ENCODE assay signal across 19 cellular contexts in the genomic region with DNA sequence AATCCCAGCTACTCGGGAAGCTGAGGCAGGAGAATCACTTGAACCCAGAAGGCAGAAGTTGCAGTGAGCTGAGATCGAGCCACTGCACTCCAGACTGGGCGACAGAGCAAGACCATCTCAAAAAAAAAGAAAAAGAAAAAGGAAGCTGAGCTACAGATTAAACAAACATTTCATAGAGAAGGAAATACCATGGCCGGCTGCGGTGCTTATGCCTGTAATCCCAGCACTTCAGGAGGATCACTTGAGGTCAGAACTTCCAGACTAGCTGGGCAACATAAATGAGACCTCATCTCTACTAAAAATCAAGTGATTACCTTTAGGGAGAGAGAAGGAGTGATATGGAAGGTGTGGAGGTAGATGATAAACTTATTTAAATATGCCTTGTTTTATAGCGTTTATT. TPM values are rescaled to one million over a fixed set of nuclear protein-coding genes. Genes with fewer than 3 reads are reported as not detected.
A peak's percentile ranks its signal among the peaks of the same experiment; 100 is the strongest.
DNase-seq lines count a peak whose midpoint lies in the region; ATAC-seq, FAIRE-seq and TF ChIP-seq lines count a peak whose summit lies in the region.
"Had no signal": no experiment of that assay in that cellular context is flagged by ENCODE, and none has a peak within 500 bp of the region (broad histone marks: within the 10 kb centered on the region; RNA-seq: fewer than 3 reads in every experiment).

No MANE protein-coding gene starts in this region.

- H3K27me3 Mint-ChIP-seq in CD14-positive monocyte (ENCODE audit: low read depth in 3 of 3): peaks cover 1 to 7% (median 2%) of the 10 kb centered on the region in 3 donors
- H3K27me3 Mint-ChIP-seq in activated T-cell treated with anti-CD3 and anti-CD28 coated beads, Interleukin-2, amount 50 U/mL, for 24 hours: no peaks in the 10 kb centered on the region
- H3K27me3 Mint-ChIP-seq: activated T-helper 17 cell treated with anti-CD3 and anti-CD28 coated beads, Interleukin-2, amount 50 U/mL, for 72 hours; CD4-positive, alpha-beta T cell; naive thymus-derived CD4-positive, alpha-beta T cell had no signal

- no peak for FAIRE-seq in K562 (lab: Jason Lieb, UNC)

- H3K9ac ChIP-seq in K562 (ENCODE audit: insufficient read depth in 1 of 2, low read depth in 2 of 2, low read length in 2 of 2): no peak overlapping the region
- H3K9ac ChIP-seq in mesenchymal stem cell (ENCODE audit: low read length): peak overlapping the region; percentile 86

- H3K4me2 ChIP-seq in K562 (ENCODE audit: insufficient read depth, low read length) (no peak overlapping the region), mesenchymal stem cell (ENCODE audit: low read length, poor library complexity, severe bottlenecking) (no peak overlapping the region)

- H3K27ac Mint-ChIP-seq in CD14-positive monocyte: peak overlapping the region in 4 of 7 donors; percentile 63 to 82 (median 70)
- no peak overlapping the region for H3K27ac Mint-ChIP-seq in activated T-cell treated with anti-CD3 and anti-CD28 coated beads, Interleukin-2, amount 50 U/mL, for 24 hours
- H3K27ac Mint-ChIP-seq: CD4-positive, alpha-beta T cell; H9 had no signal

- TF ChIP-seq EP300 in K562 (IDR thresholded peaks at IDR 0.05; ENCODE audit: low read length): no peak

- no peak overlapping the region for H2BK15ac ChIP-seq in mesenchymal stem cell (ENCODE audit: low read depth, poor library complexity, severe bottlenecking)

- no peak overlapping the region for H2BK5ac ChIP-seq in mesenchymal stem cell (ENCODE audit: low read depth, low read length, poor library complexity, severe bottlenecking)

- H3K4me3 Mint-ChIP-seq in CD14-positive monocyte: no peak overlapping the region
- no peak overlapping the region for H3K4me3 Mint-ChIP-seq in activated T-cell treated with anti-CD3 and anti-CD28 coated beads, Interleukin-2, amount 50 U/mL, for 24 hours
- H3K4me3 Mint-ChIP-seq: activated T-helper 17 cell treated with anti-CD3 and anti-CD28 coated beads, Interleukin-2, amount 50 U/mL, for 72 hours; CD4-positive, alpha-beta T cell; H9 had no signal

- peaks cover 11% of the 10 kb centered on the region for H3K4me1 Mint-ChIP-seq in CD14-positive monocyte
- H3K4me1 Mint-ChIP-seq in activated T-cell treated with anti-CD3 and anti-CD28 coated beads, Interleukin-2, amount 50 U/mL, for 24 hours (ENCODE audit: low read depth): peaks cover 18% of the 10 kb centered on the region

- H4K20me1 ChIP-seq in K562 (replicated peaks; ENCODE audit: control insufficient read depth, insufficient read depth, low read length): no peaks in the 10 kb centered on the region

- H3K4ac ChIP-seq in mesenchymal stem cell (ENCODE audit: low read depth in 1 of 2, low read length in 2 of 2): no peak overlapping the region

- no peak overlapping the region for H4K8ac ChIP-seq in mesenchymal stem cell (ENCODE audit: low read length)

- H3K27me3 ChIP-seq in K562 (ENCODE audit: control insufficient read depth in 2 of 2, insufficient read depth in 2 of 2, low read length in 2 of 2): no peaks in the 10 kb centered on the region
- no peaks in the 10 kb centered on the region for H3K27me3 ChIP-seq in mesenchymal stem cell (ENCODE audit: control insufficient read depth in 1 of 2, insufficient read depth in 1 of 2, low read length in 2 of 2)
- no peaks in the 10 kb centered on the region for H3K27me3 ChIP-seq in Peyer's patch
- no peaks in the 10 kb centered on the region for H3K27me3 ChIP-seq in heart right ventricle
- H3K27me3 ChIP-seq: right lobe of liver had no signal

- H3K14ac ChIP-seq in mesenchymal stem cell (ENCODE audit: low read length in 2 of 2): no peak overlapping the region

- TF ChIP-seq CTCF in CD14-positive monocyte (IDR thresholded peaks at IDR 0.05) (no peak), K562 (IDR thresholded peaks at IDR 0.05 in 2 of 3, conservative IDR thresholded peaks at IDR 0.05 in 1 of 3; ENCODE audit: insufficient read depth in 2 of 3, low read depth in 1 of 3, low read length in 3 of 3) (no peak), Peyer's patch (IDR thresholded peaks at IDR 0.05) (no peak), heart right ventricle (IDR thresholded peaks at IDR 0.05) (no peak)

- no peak overlapping the region for H2BK12ac ChIP-seq in mesenchymal stem cell (ENCODE audit: low read length in 2 of 2)

- H3K27ac ChIP-seq in K562 (ENCODE audit: extremely low read depth, low read depth, low read length) (no peak overlapping the region), mesenchymal stem cell (ENCODE audit: low read length, poor library complexity, severe bottlenecking) (no peak overlapping the region), Peyer's patch (no peak overlapping the region), heart right ventricle (peak overlapping the region in 1 of 10 donors; percentile 79)

- H3K9me3 ChIP-seq in K562 (replicated peaks; ENCODE audit: control insufficient read depth, insufficient read depth, low read depth, low read length) (no peaks in the 10 kb centered on the region), mesenchymal stem cell (ENCODE audit: control insufficient read depth, low read length) (no peaks in the 10 kb centered on the region), Peyer's patch (no peaks in the 10 kb centered on the region), heart right ventricle (no peaks in the 10 kb centered on the region)
- H3K9me3 ChIP-seq: right lobe of liver had no signal

- H3K36me3 Mint-ChIP-seq in CD14-positive monocyte: peaks cover 0 to 2% of the 10 kb centered on the region in 2 donors
- no peaks in the 10 kb centered on the region for H3K36me3 Mint-ChIP-seq in activated T-cell treated with anti-CD3 and anti-CD28 coated beads, Interleukin-2, amount 50 U/mL, for 24 hours (ENCODE audit: low read depth)

- H4K91ac ChIP-seq in mesenchymal stem cell (ENCODE audit: low read length): no peak overlapping the region

- CTCF ChIA-PET in K562 (lab: Yijun Ruan, JAX; ENCODE audit: low intra/inter-chr PET ratio): interaction anchor here (0.6 to 2.5 kb wide), 4 partner anchors 152 to 204 kb away, joined by 3 to 9 read pairs (median 6); no protein-coding TSS in a partner anchor

- no peak overlapping the region for H3K4me3 ChIP-seq in K562
- no peak overlapping the region for H3K4me3 ChIP-seq in mesenchymal stem cell (ENCODE audit: insufficient read depth in 1 of 2, low read depth in 1 of 2, low read length in 2 of 2)
- H3K4me3 ChIP-seq in Peyer's patch: no peak overlapping the region
- no peak overlapping the region for H3K4me3 ChIP-seq in heart right ventricle
- H3K4me3 ChIP-seq: right lobe of liver had no signal

- no peaks in the 10 kb centered on the region for H3K79me1 ChIP-seq in mesenchymal stem cell (replicated peaks; ENCODE audit: low read length, poor library complexity, severe bottlenecking)

- H3K4me1 ChIP-seq in K562 (replicated peaks in 1 of 2; ENCODE audit: control insufficient read depth in 2 of 2, insufficient read depth in 2 of 2, low read length in 2 of 2) (peaks cover 0 to 9% of the 10 kb centered on the region in 2 experiments; a peak in 3 of 5 replicates), mesenchymal stem cell (ENCODE audit: control insufficient read depth, insufficient read depth, low read depth, low read length) (peaks cover 2% of the 10 kb centered on the region), Peyer's patch (peaks cover 0 to 4% (median 0%) of the 10 kb centered on the region in 4 donors), heart right ventricle (peaks cover 0 to 37% (median 0%) of the 10 kb centered on the region in 9 donors)
- H3K4me1 ChIP-seq: right lobe of liver had no signal

- no peak overlapping the region for H2AK5ac ChIP-seq in mesenchymal stem cell (ENCODE audit: low read length, severe bottlenecking)

- BruUV-seq in K562 (replicated peaks; lab: Mats Ljungman, UMichigan): no TSS peak

- TF ChIP-seq RAD21 in K562 (CRISPR knock-in tag; conservative IDR thresholded peaks at IDR 0.05 in 1 of 2, IDR thresholded peaks at IDR 0.05 in 1 of 2): no peak

- H3K23ac ChIP-seq in mesenchymal stem cell (ENCODE audit: low read length in 2 of 2): no peak overlapping the region

- H3K9me3 Mint-ChIP-seq in CD14-positive monocyte: peaks cover 0 to 2% (median 0%) of the 10 kb centered on the region in 7 donors
- no peaks in the 10 kb centered on the region for H3K9me3 Mint-ChIP-seq in activated T-cell treated with anti-CD3 and anti-CD28 coated beads, Interleukin-2, amount 50 U/mL, for 24 hours
- H3K9me3 Mint-ChIP-seq: activated T-helper 17 cell treated with anti-CD3 and anti-CD28 coated beads, Interleukin-2, amount 50 U/mL, for 72 hours; CD4-positive, alpha-beta T cell; H9 had no signal

- no peaks in the 10 kb centered on the region for H3K79me2 ChIP-seq in K562 (ENCODE audit: control insufficient read depth, insufficient read depth, low read length)

- no peaks in the 10 kb centered on the region for H3K36me3 ChIP-seq in K562 (ENCODE audit: control insufficient read depth, insufficient read depth, low read length)
- no peaks in the 10 kb centered on the region for H3K36me3 ChIP-seq in mesenchymal stem cell (ENCODE audit: control insufficient read depth in 1 of 2, insufficient read depth in 2 of 2, low read depth in 1 of 2, low read length in 2 of 2)
- H3K36me3 ChIP-seq in Peyer's patch: no peaks in the 10 kb centered on the region
- no peaks in the 10 kb centered on the region for H3K36me3 ChIP-seq in heart right ventricle
- H3K36me3 ChIP-seq: right lobe of liver had no signal

- no peak for ATAC-seq in K562
- ATAC-seq in GM21447 (IDR thresholded peaks at IDR 0.05; ENCODE audit: unreplicated experiment): no peak
- no peak for ATAC-seq in heart right ventricle

- TF ChIP-seq POLR2A in K562 (conservative IDR thresholded peaks at IDR 0.05) (no peak), Peyer's patch (IDR thresholded peaks at IDR 0.05) (no peak)

- H3K9me1 ChIP-seq in K562 (ENCODE audit: control insufficient read depth, insufficient read depth, low read length): no peaks in the 10 kb centered on the region

- H2BK120ac ChIP-seq in mesenchymal stem cell (ENCODE audit: low read depth, low read length): no peak overlapping the region

- in situ Hi-C loops in K562 (cut with MboI): loop anchor here (5.0 kb wide), 1 partner anchor 154 kb away; a partner anchor contains a TSS

- no peak for DNase-seq in CD14-positive monocyte (ENCODE audit: low spot score)
- DNase-seq in MV-4-11 (lab: John Stamatoyannopoulos, UW): peak; percentile 37
- no peak for DNase-seq in K562 (ENCODE audit: extremely low read depth in 1 of 4, low spot score in 3 of 4)
- peak; percentile 47 for DNase-seq in mesenchymal stem cell
- no peak for DNase-seq in Peyer's patch
- DNase-seq in heart right ventricle: no peak
- DNase-seq in activated T-cell treated with anti-CD3 and anti-CD28 coated beads, Interleukin-2, amount 50 U/mL, for 24 hours: no peak
- DNase-seq: activated CD4-positive, alpha-beta T cell treated with anti-CD3 and anti-CD28 coated beads for 4 hours; CD4-positive, alpha-beta T cell; cortex of kidney; H9; kidney; right lobe of liver had no signal

- POLR2A ChIA-PET in K562 (lab: Yijun Ruan, JAX): interaction anchor here (0.9 to 1.3 kb wide), 3 partner anchors 27 to 179 kb away, joined by 4 to 5 read pairs (median 5); a partner anchor contains a TSS

- intact Hi-C loops in CD14-positive monocyte (cut with micrococcal nuclease) (loop anchor here (5.0 to 10.0 kb wide), 3 partner anchors 67 to 154 kb away; a partner anchor contains a TSS), K562 (cut with micrococcal nuclease) (loop anchor here (2.0 kb wide), 1 partner anchor 155 kb away; a partner anchor contains a TSS), heart right ventricle (cut with DNase I) (loop anchor here (1.0 to 10.0 kb wide), 7 partner anchors 154 to 187 kb away; a partner anchor contains a TSS)

- H2AFZ ChIP-seq in K562 (ENCODE audit: low read depth, low read length) (peak overlapping the region; percentile 80), mesenchymal stem cell (ENCODE audit: low read depth, low read length) (peak overlapping the region; percentile 14)

- H3K18ac ChIP-seq in mesenchymal stem cell (ENCODE audit: low read depth in 1 of 2, low read length in 2 of 2): no peak overlapping the region

- WGBS in K562 (ENCODE audit: insufficient coverage, low coverage, missing lambda C conversion rate): 56% methylated on average over 6 of the region's 6 CpGs
- WGBS in mesenchymal stem cell: 54% methylated on average over 3 of the region's 6 CpGs
- 66 to 69% methylated on average over 6 of the region's 6 CpGs for WGBS in heart right ventricle, 2 donors

RNA-seq across cellular contexts. Expression of a gene that starts 14.0 kb away (rescaled TPM):
- polyA plus RNA-seq in CD14-positive monocyte: not detected
- not detected in 2 replicates for total RNA-seq in K562 (2011; cell fraction: chromatin; rRNA removed; ENCODE audit: low replicate concordance)
- not detected in 2 replicates for total RNA-seq in K562 (2011; cell fraction: nucleolus; rRNA removed)
- total RNA-seq in K562 (2011; cell fraction: nucleoplasm; rRNA removed): not detected in 2 replicates
- total RNA-seq in K562 (2014; rRNA removed): not detected in 2 replicates
- total RNA-seq in K562 (2014; rRNA removed; fragmentation: Illumina TruSeq; extraction: Trizol): not detected in 2 replicates
- not detected in 2 replicates for total RNA-seq in K562 (2015; rRNA removed; fragmentation: Illumina TruSeq; extraction: Trizol)
- total RNA-seq in K562 (2021): not detected in 2 replicates
- not detected in 2 replicates for polyA plus RNA-seq in K562 (2011; rRNA removed)
- not detected in 2 replicates for polyA plus RNA-seq in K562 (2011; cell fraction: cytosol; rRNA removed)
- polyA plus RNA-seq in K562 (2011; cell fraction: nucleus; rRNA removed): not detected in 2 replicates
- not detected in 2 replicates for polyA plus RNA-seq in K562 (2012)
- not detected in 2 replicates for polyA plus RNA-seq in K562 (2014; fragmentation: Illumina TruSeq; extraction: Trizol)
- not detected for polyA plus RNA-seq in K562 (2014; fragmentation: Nextera tagmentation; extraction: Ambion mirVana)
- polyA plus RNA-seq in K562 (2014; rRNA removed): not detected in 2 replicates
- not detected in 2 replicates for polyA minus RNA-seq in K562 (2011; rRNA and poly(A)+ RNA removed)
- not detected in 2 replicates for polyA minus RNA-seq in K562 (2011; cell fraction: cytosol; rRNA and poly(A)+ RNA removed)
- not detected in 2 replicates for polyA minus RNA-seq in K562 (2011; cell fraction: nucleus; rRNA and poly(A)+ RNA removed)
- polyA plus RNA-seq in mesenchymal stem cell (2013, experiment 1 of 2): not detected
- not detected for polyA plus RNA-seq in mesenchymal stem cell (2013, experiment 2 of 2)
- not detected for total RNA-seq in Peyer's patch
- not detected for total RNA-seq in heart right ventricle
- polyA plus RNA-seq in heart right ventricle: not detected
- total RNA-seq: CD4-positive, alpha-beta T cell; frontal cortex; H9; lung microvascular endothelial cell; naive thymus-derived CD4-positive, alpha-beta T cell; omental fat pad; right lobe of liver had no signal
- polyA plus RNA-seq: naive thymus-derived CD4-positive, alpha-beta T cell had no signal

Comparison
In these comparisons a context has a peak if more than half of its experiments do, and no peak if none do; other contexts are left out.
1. DNase-seq: peak in MV-4-11 (single experiment) and mesenchymal stem cell (single experiment); none in CD14-positive monocyte (single experiment), K562 (0 of 4), Peyer's patch (0 of 3), heart right ventricle (0 of 2) and activated T-cell treated with anti-CD3 and anti-CD28 coated beads, Interleukin-2, amount 50 U/mL, for 24 hours (single experiment).